Comparison of ENCODE assay signal across 21 cellular contexts in genomic region chr4:147994076-147994475, GRCh38.
A peak's percentile ranks its signal among the peaks of the same experiment; 100 is the strongest.
DNase-seq lines count a peak whose midpoint lies in the region; ATAC-seq, FAIRE-seq and TF ChIP-seq lines count a peak whose summit lies in the region.
"Had no signal": no experiment of that assay in that cellular context is flagged by ENCODE, and none has a peak within 500 bp of the region (broad histone marks: within the 10 kb centered on the region; RNA-seq: fewer than 3 reads in every experiment).

No MANE protein-coding gene starts in this region.

- CTCF ChIA-PET in endothelial cell of umbilical vein (lab: Charles Lee), result interaction anchor here (0.8 to 2.6 kb wide), 5 partner anchors 11 to 1037 kb away, joined by 3 to 18 read pairs (median 5); no protein-coding TSS in a partner anchor

- TF ChIP-seq POLR2A in endothelial cell of umbilical vein (IDR thresholded peaks at IDR 0.05; ENCODE audit: low read depth, low read length), result no peak
- TF ChIP-seq POLR2A in erythroblast (IDR thresholded peaks at IDR 0.05; ENCODE audit: low read length), result no peak

- H3K9me3 ChIP-seq in SJCRH30 (replicated peaks) (no peaks in the 10 kb centered on the region), endothelial cell of umbilical vein (replicated peaks; ENCODE audit: control insufficient read depth, insufficient read depth, low read length) (no peaks in the 10 kb centered on the region), psoas muscle (no peaks in the 10 kb centered on the region)

- no peaks in the 10 kb centered on the region for H4K20me1 ChIP-seq in endothelial cell of umbilical vein (replicated peaks; ENCODE audit: control insufficient read depth, extremely low read depth, insufficient read depth, low read length)

- H3K4me1 ChIP-seq in SJCRH30 (peaks cover 20% of the 10 kb centered on the region), endothelial cell of umbilical vein (ENCODE audit: control insufficient read depth, extremely low read depth, insufficient read depth, low read length) (peaks cover 18% of the 10 kb centered on the region), psoas muscle (peaks cover 32% of the 10 kb centered on the region)

- H3K9ac ChIP-seq in endothelial cell of umbilical vein (replicated peaks; ENCODE audit: extremely low read depth, insufficient read depth, low read length), result peak overlapping the region; percentile 52
- H3K9ac ChIP-seq: GM23248 had no signal

- H3K9me1 ChIP-seq in endothelial cell of umbilical vein (replicated peaks; ENCODE audit: control insufficient read depth, extremely low read depth, insufficient read depth, low read length), result no peaks in the 10 kb centered on the region

- H3K36me3 ChIP-seq in SJCRH30, result no peaks in the 10 kb centered on the region; the same call in 1 of the 2 replicates
- H3K36me3 ChIP-seq in endothelial cell of umbilical vein (ENCODE audit: control insufficient read depth in 2 of 2, extremely low read depth in 1 of 2, insufficient read depth in 2 of 2, low read length in 2 of 2), result no peaks in the 10 kb centered on the region
- no peaks in the 10 kb centered on the region for H3K36me3 ChIP-seq in psoas muscle (ENCODE audit: insufficient read depth in 1 of 2, low read depth in 1 of 2)

- intact Hi-C loops in endothelial cell of umbilical vein (cut with micrococcal nuclease) (loop anchor here (10.0 kb wide), 1 partner anchor 521 kb away; no protein-coding TSS in a partner anchor), psoas muscle (cut with DNase I) (loop anchor here in 1 of 2 donors (5.0 kb wide), 1 partner anchor 63 kb away; no protein-coding TSS in a partner anchor)

- BruUV-seq in endothelial cell of umbilical vein (replicated peaks; lab: Mats Ljungman, UMichigan), result no TSS peak

- no peak for TF ChIP-seq CTCF in endothelial cell of umbilical vein (IDR thresholded peaks at IDR 0.05; ENCODE audit: extremely low read depth in 1 of 2, insufficient read depth in 1 of 2, low read depth in 1 of 2, low read length in 2 of 2)
- TF ChIP-seq CTCF in psoas muscle (IDR thresholded peaks at IDR 0.05), result no peak

- dilution Hi-C loops in endothelial cell of umbilical vein (cut with MboI; ENCODE audit: extremely low pct_ligation_motif_present, low sequenced_read_pairs), result no loop called here

- ATAC-seq in psoas muscle, result peak; percentile 86 to 95 (median 91)
- ATAC-seq: natural killer cell treated with Interleukin-12 subunit alpha and Interleukin-12 subunit beta and Interleukin-15 and Interleukin-18, amount 100 ng/mL, for 72 hours had no signal

- no peak overlapping the region for H3K27ac ChIP-seq in SJCRH30
- peak overlapping the region; percentile 59 for H3K27ac ChIP-seq in endothelial cell of umbilical vein (ENCODE audit: insufficient read depth, low read depth, low read length)
- peak overlapping the region; percentile 71 for H3K27ac ChIP-seq in psoas muscle
- H3K27ac ChIP-seq: GM23248 had no signal

- DNase-seq in HT1080 (ENCODE audit: low read depth) (peak; percentile 19), SJCRH30 (peak; percentile 32 to 55), endothelial cell of umbilical vein (ENCODE audit: low read depth, low spot score) (peak; percentile 66), psoas muscle (no peak), ecto neural progenitor cell (ENCODE audit: low spot score) (no peak), T-helper 1 cell (no peak), erythroblast (lab: John Stamatoyannopoulos, UW) (no peak), DMS79 (lab: John Stamatoyannopoulos, UW) (no peak)
- DNase-seq: activated CD4-positive, alpha-beta memory T cell treated with anti-CD3 and anti-CD28 coated beads, Interleukin-2, amount 10 ng/mL, durations not matched to agents 7 days and 5 days; activated CD4-positive, CD25-positive, alpha-beta regulatory T cell; activated naive CD4-positive, alpha-beta T cell treated with anti-CD3 and anti-CD28 coated beads, Interleukin-2, amount 50 U/mL, for 16 hours; activated T-cell treated with anti-CD3 and anti-CD28 coated beads, Interleukin-2, amount 50 U/mL, for 24 hours; effector CD4-positive, alpha-beta T cell; GM23248; kidney glomerular epithelial cell; NCI-H1092 treated with DMSO at 0.1 percent for 48 hours; NCI-H2081 treated with DMSO at 0.1 percent for 48 hours; NCI-H526 treated with DMSO at 0.1 percent for 48 hours; Right ventricle myocardium superior; trophoblast cell had no signal

- H3K79me2 ChIP-seq in endothelial cell of umbilical vein (ENCODE audit: control insufficient read depth, insufficient read depth, low read length), result no peaks in the 10 kb centered on the region

- H3K4me2 ChIP-seq in endothelial cell of umbilical vein (ENCODE audit: insufficient read depth, low read length), result peak overlapping the region; percentile 91

- FAIRE-seq in endothelial cell of umbilical vein (lab: Jason Lieb, UNC), result no peak

- WGBS in psoas muscle, 3 donors, result 17 to 20% (median 17%) methylated on average over 3 of the region's 3 CpGs

- H3K27me3 ChIP-seq in SJCRH30, result no peaks in the 10 kb centered on the region
- H3K27me3 ChIP-seq in endothelial cell of umbilical vein (ENCODE audit: control insufficient read depth in 2 of 2, insufficient read depth in 2 of 2, low read length in 2 of 2), result no peaks in the 10 kb centered on the region
- no peaks in the 10 kb centered on the region for H3K27me3 ChIP-seq in psoas muscle (ENCODE audit: insufficient read depth in 3 of 3, low read length in 2 of 3)

- POLR2A ChIA-PET in endothelial cell of umbilical vein (lab: Charles Lee), result no interaction called here

- H3K4me3 ChIP-seq in SJCRH30, result no peak overlapping the region
- peak overlapping the region in 1 of 3 experiments; percentile 5 for H3K4me3 ChIP-seq in endothelial cell of umbilical vein (replicated peaks in 1 of 3; ENCODE audit: insufficient read depth in 1 of 3, low read depth in 1 of 3, low read length in 3 of 3)
- peak overlapping the region; percentile 1 for H3K4me3 ChIP-seq in psoas muscle
- H3K4me3 ChIP-seq: GM23248 had no signal

- H2AFZ ChIP-seq in endothelial cell of umbilical vein (ENCODE audit: low read depth, low read length), result no peak overlapping the region
- H2AFZ ChIP-seq: GM23248 had no signal

TF ChIP-seq in endothelial cell of umbilical vein, 7 proteins besides CTCF, POLR2A, EP300 and RAD21:
- TF ChIP-seq FOS (IDR thresholded peaks at IDR 0.05; ENCODE audit: borderline replicate concordance, insufficient read depth, low read length) (no peak), MYC (IDR thresholded peaks at IDR 0.05; ENCODE audit: low read depth, low read length) (no peak), GATA2 (IDR thresholded peaks at IDR 0.05; ENCODE audit: insufficient read depth, insufficient read length, low read depth, low read length) (no peak), MAX (IDR thresholded peaks at IDR 0.05; ENCODE audit: insufficient read depth, insufficient read length) (no peak), POLR2AphosphoS5 (IDR thresholded peaks at IDR 0.05; ENCODE audit: insufficient read depth, low read depth, low read length) (no peak), EZH2 (IDR thresholded peaks at IDR 0.05; ENCODE audit: borderline replicate concordance, low read depth, low read length, severe bottlenecking) (no peak), JUN (IDR thresholded peaks at IDR 0.05; ENCODE audit: borderline replicate concordance, insufficient read depth, insufficient read length, low read depth) (no peak)

Comparison
In these comparisons a context has a peak if more than half of its experiments do, and no peak if none do; other contexts are left out.
1. DNase-seq: peak in HT1080 (single experiment), SJCRH30 (2 of 2) and endothelial cell of umbilical vein (single experiment); none in psoas muscle (0 of 2), ecto neural progenitor cell (single experiment), T-helper 1 cell (0 of 5), erythroblast (0 of 2) and DMS79 (single experiment).